ENCODE assay signal across 15 cellular contexts in genomic region chr12:132602578-132603239, GRCh38. TPM values are rescaled to one million over a fixed set of nuclear protein-coding genes. Genes with fewer than 3 reads are reported as not detected.
A peak's percentile ranks its signal among the peaks of the same experiment; 100 is the strongest.
DNase-seq lines count a peak whose midpoint lies in the region; ATAC-seq and TF ChIP-seq lines count a peak whose summit lies in the region.
"Had no signal": no experiment of that assay in that cellular context is flagged by ENCODE, and none has a peak within 500 bp of the region (broad histone marks: within the 10 kb centered on the region; RNA-seq: fewer than 3 reads in every experiment).

No MANE protein-coding gene starts in this region.

- dilution Hi-C loops in mammary epithelial cell (cut with HindIII; ENCODE audit: low sequenced_read_pairs) = loop anchor here (5.0 kb wide), 2 partner anchors 45 to 165 kb away; no protein-coding TSS in a partner anchor

- TF ChIP-seq CTCF in breast epithelium (IDR thresholded peaks at IDR 0.05) (no peak), mammary epithelial cell (conservative IDR thresholded peaks at IDR 0.05 in 1 of 2, IDR thresholded peaks at IDR 0.05 in 1 of 2; ENCODE audit: extremely low read depth in 1 of 2, insufficient read depth in 1 of 2, low read depth in 1 of 2, low read length in 2 of 2) (no peak), neural progenitor cell (IDR thresholded peaks at IDR 0.05) (no peak)

- H3K27ac ChIP-seq in breast epithelium (peak overlapping the region in 1 of 2 donors; percentile 80), mammary epithelial cell (ENCODE audit: insufficient read depth, low read depth, low read length) (no peak overlapping the region), neural progenitor cell (no peak overlapping the region), urinary bladder (ENCODE audit: low read depth) (peak overlapping the region; percentile 24)
- H3K27ac ChIP-seq: A549, SK-N-MC had no signal

- peaks cover 49% of the 10 kb centered on the region for H3K4me1 Mint-ChIP-seq in neural progenitor cell

- peaks cover 0 to 49% of the 10 kb centered on the region in 2 donors for H3K27me3 ChIP-seq in breast epithelium
- peaks cover 20% of the 10 kb centered on the region for H3K27me3 ChIP-seq in mammary epithelial cell (ENCODE audit: insufficient read depth, low read length)
- H3K27me3 ChIP-seq in neural progenitor cell = peaks cover 92% of the 10 kb centered on the region

- H3K27ac Mint-ChIP-seq in neural progenitor cell = peak overlapping the region; percentile 95
- H3K27ac Mint-ChIP-seq: activated naive CD8-positive, alpha-beta T cell treated with anti-CD3 and anti-CD28 coated beads, Interleukin-2, amount 10 ng/mL, durations not matched to agents 7 days and 5 days had no signal

- H3K9ac ChIP-seq in mammary epithelial cell (ENCODE audit: insufficient read depth, low read length) = no peak overlapping the region
- no peak overlapping the region for H3K9ac ChIP-seq in neural progenitor cell

- 82% methylated on average over 13 of the region's 29 CpGs for WGBS in mammary epithelial cell (ENCODE audit: low coverage, missing lambda C conversion rate)
- 43% methylated on average over 29 of the region's 29 CpGs for WGBS in urinary bladder

- H3K4me1 ChIP-seq in breast epithelium (peaks cover 0 to 7% of the 10 kb centered on the region in 2 donors), mammary epithelial cell (ENCODE audit: insufficient read depth, low read length) (peaks cover 9% of the 10 kb centered on the region), neural progenitor cell (peaks cover 12% of the 10 kb centered on the region), urinary bladder (ENCODE audit: insufficient read depth) (no peaks in the 10 kb centered on the region)

- no TSS peak for BruUV-seq in mammary epithelial cell (replicated peaks; lab: Mats Ljungman, UMichigan)

- H2AFZ ChIP-seq in mammary epithelial cell (ENCODE audit: low read depth, low read length) (no peak overlapping the region), neural progenitor cell (replicated peaks) (no peak overlapping the region)

- no peaks in the 10 kb centered on the region for H3K9me3 ChIP-seq in breast epithelium
- no peaks in the 10 kb centered on the region for H3K9me3 ChIP-seq in mammary epithelial cell (replicated peaks; ENCODE audit: insufficient read depth, low read length)
- no peaks in the 10 kb centered on the region for H3K9me3 ChIP-seq in neural progenitor cell (ENCODE audit: low read depth)
- H3K9me3 ChIP-seq: A549, MG63 had no signal

- CTCF ChIA-PET in mammary epithelial cell (lab: Charles Lee; ENCODE audit: low non-redundant PET) = no interaction called here

- H4K20me1 ChIP-seq in mammary epithelial cell (ENCODE audit: insufficient read depth, low read length) = no peaks in the 10 kb centered on the region
- peaks cover under 1% of the 10 kb centered on the region for H4K20me1 ChIP-seq in neural progenitor cell (ENCODE audit: low read depth)

- peaks cover 11% of the 10 kb centered on the region for H3F3A ChIP-seq in neural progenitor cell (ENCODE audit: low read depth)

- no peaks in the 10 kb centered on the region for H3K36me3 Mint-ChIP-seq in neural progenitor cell
- H3K36me3 Mint-ChIP-seq: activated naive CD8-positive, alpha-beta T cell treated with anti-CD3 and anti-CD28 coated beads, Interleukin-2, amount 10 ng/mL, durations not matched to agents 7 days and 5 days had no signal

- H3K27me3 Mint-ChIP-seq in neural progenitor cell (ENCODE audit: insufficient read depth, low read depth) = peaks cover 15% of the 10 kb centered on the region

- H3K9me3 Mint-ChIP-seq in neural progenitor cell = peaks cover 2% of the 10 kb centered on the region
- H3K9me3 Mint-ChIP-seq: activated naive CD8-positive, alpha-beta T cell treated with anti-CD3 and anti-CD28 coated beads, Interleukin-2, amount 10 ng/mL, durations not matched to agents 7 days and 5 days had no signal

- ATAC-seq in left cardiac atrium (no peak), GM19395 (IDR thresholded peaks at IDR 0.05; ENCODE audit: unreplicated experiment) (no peak)
- ATAC-seq: A549 had no signal

- peak overlapping the region; percentile 34 to 60 (median 35) for H3K4me3 ChIP-seq in breast epithelium
- no peak overlapping the region for H3K4me3 ChIP-seq in mammary epithelial cell (replicated peaks in 1 of 3; ENCODE audit: insufficient read depth in 1 of 3, low read depth in 2 of 3, low read length in 3 of 3)
- H3K4me3 ChIP-seq in neural progenitor cell = no peak overlapping the region
- no peak overlapping the region for H3K4me3 ChIP-seq in urinary bladder (ENCODE audit: low read depth, low read length)
- H3K4me3 ChIP-seq: A549, MG63, SK-N-MC had no signal

- H3K4me3 Mint-ChIP-seq in neural progenitor cell = peak overlapping the region; percentile 46
- H3K4me3 Mint-ChIP-seq: activated naive CD8-positive, alpha-beta T cell treated with anti-CD3 and anti-CD28 coated beads, Interleukin-2, amount 10 ng/mL, durations not matched to agents 7 days and 5 days had no signal

- DNase-seq in breast epithelium (ENCODE audit: low spot score in 2 of 2) (no peak), mammary epithelial cell (no peak), left cardiac atrium (peak; percentile 45), neural progenitor cell (ENCODE audit: low spot score) (peak; percentile 53), RKO (ENCODE audit: low spot score) (no peak)
- DNase-seq in activated CD4-positive, alpha-beta T cell treated with anti-CD3 and anti-CD28 coated beads, Interleukin-2, amount 50 U/mL, for 1 hour = no peak
- DNase-seq: activated naive CD8-positive, alpha-beta T cell treated with anti-CD3 and anti-CD28 coated beads, Interleukin-2, amount 10 ng/mL, durations not matched to agents 7 days and 5 days; COR-L47; MG63; NCI-H2107 had no signal

- in situ Hi-C loops in mammary epithelial cell (cut with MboI; ENCODE audit: low sequenced_read_pairs in 2 of 2) = loop anchor here (25.0 kb wide), 1 partner anchor 440 kb away; no protein-coding TSS in a partner anchor

- H3K79me2 ChIP-seq in mammary epithelial cell (ENCODE audit: insufficient read depth, low read length) (no peaks in the 10 kb centered on the region), neural progenitor cell (ENCODE audit: low read depth) (no peaks in the 10 kb centered on the region)

- H3K4me2 ChIP-seq in mammary epithelial cell (ENCODE audit: insufficient read depth, low read depth, low read length) = no peak overlapping the region
- H3K4me2 ChIP-seq in neural progenitor cell = peak overlapping the region; percentile 35
- H3K4me2 ChIP-seq: A549 had no signal

- H3K36me3 ChIP-seq in breast epithelium = no peaks in the 10 kb centered on the region
- no peaks in the 10 kb centered on the region for H3K36me3 ChIP-seq in mammary epithelial cell (ENCODE audit: insufficient read depth, low read length)
- no peaks in the 10 kb centered on the region for H3K36me3 ChIP-seq in neural progenitor cell
- no peaks in the 10 kb centered on the region for H3K36me3 ChIP-seq in urinary bladder (ENCODE audit: insufficient read depth)
- H3K36me3 ChIP-seq: MG63 had no signal

- TF ChIP-seq POLR2A in breast epithelium (IDR thresholded peaks at IDR 0.05) = no peak

- intact Hi-C loops in breast epithelium (cut with DNase I; ENCODE audit: low total_unique reads) = loop anchor here (1.0 kb wide), 1 partner anchor 22 kb away; no protein-coding TSS in a partner anchor
- intact Hi-C loops in mammary epithelial cell (cut with micrococcal nuclease) = no loop called here
- intact Hi-C loops in left cardiac atrium (cut with DNase I) = no loop called here

RNA-seq across cellular contexts. Expression of gene LRCOL1, which starts 7.7 kb away (rescaled TPM):
- total RNA-seq in breast epithelium = under 1 TPM in 1 of 3 donors, not detected in 2; 0.59 TPM
- not detected for total RNA-seq in mammary epithelial cell
- polyA plus RNA-seq in mammary epithelial cell = not detected
- polyA minus RNA-seq in mammary epithelial cell = not detected
- total RNA-seq in left cardiac atrium = not detected
- total RNA-seq in neural progenitor cell (ENCODE audit: low replicate concordance) = 0.34 TPM in 1 of 2 replicates, not detected in the other
- total RNA-seq in urinary bladder = not detected
- 0.15 TPM for polyA plus RNA-seq in urinary bladder
- total RNA-seq: activated naive CD8-positive, alpha-beta T cell treated with anti-CD3 and anti-CD28 coated beads, Interleukin-2, amount 10 ng/mL, durations not matched to agents 7 days and 5 days; cerebellum had no signal
- polyA plus RNA-seq: A549 had no signal

RNA-seq across cellular contexts. Expression of gene P2RX2, which starts 15.9 kb away (rescaled TPM):
- under 1 TPM in 2 of 3 donors, not detected in 1; 0.29 to 0.48 TPM for total RNA-seq in breast epithelium
- not detected for total RNA-seq in mammary epithelial cell
- polyA plus RNA-seq in mammary epithelial cell = not detected
- not detected for polyA minus RNA-seq in mammary epithelial cell
- not detected for total RNA-seq in left cardiac atrium
- 0.15 TPM in 1 of 2 replicates, not detected in the other for total RNA-seq in neural progenitor cell (ENCODE audit: low replicate concordance)
- total RNA-seq in urinary bladder = not detected
- polyA plus RNA-seq in urinary bladder = 0.37 TPM
- total RNA-seq: activated naive CD8-positive, alpha-beta T cell treated with anti-CD3 and anti-CD28 coated beads, Interleukin-2, amount 10 ng/mL, durations not matched to agents 7 days and 5 days; cerebellum had no signal
- polyA plus RNA-seq: A549 had no signal

Comparison
In these comparisons a context has a peak if more than half of its experiments do, and no peak if none do; other contexts are left out.
1. H3K4me3 ChIP-seq: peak in breast epithelium (3 of 3); none in mammary epithelial cell (0 of 3), neural progenitor cell (single experiment) and urinary bladder (single experiment).
2. DNase-seq: peak in left cardiac atrium (single experiment) and neural progenitor cell (single experiment); none in breast epithelium (0 of 2), mammary epithelial cell (single experiment), activated CD4-positive, alpha-beta T cell treated with anti-CD3 and anti-CD28 coated beads, Interleukin-2, amount 50 U/mL, for 1 hour (single experiment) and RKO (single experiment).